In the genomic region with DNA sequence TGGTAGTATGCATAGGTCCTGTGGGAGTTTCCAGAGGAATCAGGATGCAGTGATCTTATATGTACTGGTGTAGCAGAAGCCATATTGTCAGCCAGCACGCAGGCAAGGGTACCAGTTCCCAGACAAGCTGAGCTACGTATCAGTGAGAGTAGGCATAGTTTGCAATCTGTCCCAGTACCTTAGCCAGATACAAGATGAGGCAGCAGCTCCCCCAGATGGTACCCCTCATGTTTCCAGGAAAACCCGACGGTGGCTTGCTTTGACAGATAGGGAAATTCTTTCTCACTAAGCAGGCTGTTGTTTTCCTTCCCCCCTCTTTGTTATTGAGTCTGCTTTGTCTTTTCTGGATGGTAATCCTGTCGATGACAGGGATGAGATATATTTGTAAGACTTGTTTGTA, we compare ENCODE assay signal across 2 cellular contexts.
TF ChIP-seq lines count a peak whose summit lies in the region.

No MANE protein-coding gene starts in this region.

TF ChIP-seq in WTC11, 78 proteins besides CTCF, POLR2A, EP300 and RAD21 (continued from another document and continues in another):
- TF ChIP-seq, protein P1, sequence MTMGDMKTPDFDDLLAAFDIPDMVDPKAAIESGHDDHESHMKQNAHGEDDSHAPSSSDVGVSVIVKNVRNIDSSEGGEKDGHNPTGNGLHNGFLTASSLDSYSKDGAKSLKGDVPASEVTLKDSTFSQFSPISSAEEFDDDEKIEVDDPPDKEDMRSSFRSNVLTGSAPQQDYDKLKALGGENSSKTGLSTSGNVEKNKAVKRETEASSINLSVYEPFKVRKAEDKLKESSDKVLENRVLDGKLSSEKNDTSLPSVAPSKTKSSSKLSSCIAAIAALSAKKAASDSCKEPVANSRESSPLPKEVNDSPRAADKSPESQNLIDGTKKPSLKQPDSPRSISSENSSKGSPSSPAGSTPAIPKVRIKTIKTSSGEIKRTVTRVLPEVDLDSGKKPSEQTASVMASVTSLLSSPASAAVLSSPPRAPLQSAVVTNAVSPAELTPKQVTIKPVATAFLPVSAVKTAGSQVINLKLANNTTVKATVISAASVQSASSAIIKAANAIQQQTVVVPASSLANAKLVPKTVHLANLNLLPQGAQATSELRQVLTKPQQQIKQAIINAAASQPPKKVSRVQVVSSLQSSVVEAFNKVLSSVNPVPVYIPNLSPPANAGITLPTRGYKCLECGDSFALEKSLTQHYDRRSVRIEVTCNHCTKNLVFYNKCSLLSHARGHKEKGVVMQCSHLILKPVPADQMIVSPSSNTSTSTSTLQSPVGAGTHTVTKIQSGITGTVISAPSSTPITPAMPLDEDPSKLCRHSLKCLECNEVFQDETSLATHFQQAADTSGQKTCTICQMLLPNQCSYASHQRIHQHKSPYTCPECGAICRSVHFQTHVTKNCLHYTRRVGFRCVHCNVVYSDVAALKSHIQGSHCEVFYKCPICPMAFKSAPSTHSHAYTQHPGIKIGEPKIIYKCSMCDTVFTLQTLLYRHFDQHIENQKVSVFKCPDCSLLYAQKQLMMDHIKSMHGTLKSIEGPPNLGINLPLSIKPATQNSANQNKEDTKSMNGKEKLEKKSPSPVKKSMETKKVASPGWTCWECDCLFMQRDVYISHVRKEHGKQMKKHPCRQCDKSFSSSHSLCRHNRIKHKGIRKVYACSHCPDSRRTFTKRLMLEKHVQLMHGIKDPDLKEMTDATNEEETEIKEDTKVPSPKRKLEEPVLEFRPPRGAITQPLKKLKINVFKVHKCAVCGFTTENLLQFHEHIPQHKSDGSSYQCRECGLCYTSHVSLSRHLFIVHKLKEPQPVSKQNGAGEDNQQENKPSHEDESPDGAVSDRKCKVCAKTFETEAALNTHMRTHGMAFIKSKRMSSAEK (CRISPR knock-in tag; IDR thresholded peaks at IDR 0.05; ENCODE audit: borderline replicate concordance), result no peak
- TF ChIP-seq IRF2 (CRISPR knock-in tag; IDR thresholded peaks at IDR 0.05; ENCODE audit: borderline replicate concordance, low read depth) (no peak), FOXP1 (CRISPR knock-in tag; IDR thresholded peaks at IDR 0.05; ENCODE audit: borderline replicate concordance) (no peak), JAZF1 (CRISPR knock-in tag; IDR thresholded peaks at IDR 0.05) (no peak), RELA (CRISPR knock-in tag; IDR thresholded peaks at IDR 0.05; ENCODE audit: borderline replicate concordance) (no peak), GRHL2 (CRISPR knock-in tag; IDR thresholded peaks at IDR 0.05; ENCODE audit: insufficient replicate concordance, severe bottlenecking) (no peak), FOXJ3 (CRISPR knock-in tag; IDR thresholded peaks at IDR 0.05; ENCODE audit: borderline replicate concordance) (no peak), ZBTB21 (CRISPR knock-in tag; IDR thresholded peaks at IDR 0.05; ENCODE audit: borderline replicate concordance) (no peak), NFE2L1 (CRISPR knock-in tag; IDR thresholded peaks at IDR 0.05) (no peak), ZNF416 (CRISPR knock-in tag; IDR thresholded peaks at IDR 0.05) (no peak), PRRX2 (CRISPR knock-in tag; IDR thresholded peaks at IDR 0.05) (no peak)
- TF ChIP-seq, protein P2, sequence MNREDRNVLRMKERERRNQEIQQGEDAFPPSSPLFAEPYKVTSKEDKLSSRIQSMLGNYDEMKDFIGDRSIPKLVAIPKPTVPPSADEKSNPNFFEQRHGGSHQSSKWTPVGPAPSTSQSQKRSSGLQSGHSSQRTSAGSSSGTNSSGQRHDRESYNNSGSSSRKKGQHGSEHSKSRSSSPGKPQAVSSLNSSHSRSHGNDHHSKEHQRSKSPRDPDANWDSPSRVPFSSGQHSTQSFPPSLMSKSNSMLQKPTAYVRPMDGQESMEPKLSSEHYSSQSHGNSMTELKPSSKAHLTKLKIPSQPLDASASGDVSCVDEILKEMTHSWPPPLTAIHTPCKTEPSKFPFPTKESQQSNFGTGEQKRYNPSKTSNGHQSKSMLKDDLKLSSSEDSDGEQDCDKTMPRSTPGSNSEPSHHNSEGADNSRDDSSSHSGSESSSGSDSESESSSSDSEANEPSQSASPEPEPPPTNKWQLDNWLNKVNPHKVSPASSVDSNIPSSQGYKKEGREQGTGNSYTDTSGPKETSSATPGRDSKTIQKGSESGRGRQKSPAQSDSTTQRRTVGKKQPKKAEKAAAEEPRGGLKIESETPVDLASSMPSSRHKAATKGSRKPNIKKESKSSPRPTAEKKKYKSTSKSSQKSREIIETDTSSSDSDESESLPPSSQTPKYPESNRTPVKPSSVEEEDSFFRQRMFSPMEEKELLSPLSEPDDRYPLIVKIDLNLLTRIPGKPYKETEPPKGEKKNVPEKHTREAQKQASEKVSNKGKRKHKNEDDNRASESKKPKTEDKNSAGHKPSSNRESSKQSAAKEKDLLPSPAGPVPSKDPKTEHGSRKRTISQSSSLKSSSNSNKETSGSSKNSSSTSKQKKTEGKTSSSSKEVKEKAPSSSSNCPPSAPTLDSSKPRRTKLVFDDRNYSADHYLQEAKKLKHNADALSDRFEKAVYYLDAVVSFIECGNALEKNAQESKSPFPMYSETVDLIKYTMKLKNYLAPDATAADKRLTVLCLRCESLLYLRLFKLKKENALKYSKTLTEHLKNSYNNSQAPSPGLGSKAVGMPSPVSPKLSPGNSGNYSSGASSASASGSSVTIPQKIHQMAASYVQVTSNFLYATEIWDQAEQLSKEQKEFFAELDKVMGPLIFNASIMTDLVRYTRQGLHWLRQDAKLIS (CRISPR knock-in tag; IDR thresholded peaks at IDR 0.05; ENCODE audit: borderline replicate concordance), result no peak
- TF ChIP-seq, protein P3, sequence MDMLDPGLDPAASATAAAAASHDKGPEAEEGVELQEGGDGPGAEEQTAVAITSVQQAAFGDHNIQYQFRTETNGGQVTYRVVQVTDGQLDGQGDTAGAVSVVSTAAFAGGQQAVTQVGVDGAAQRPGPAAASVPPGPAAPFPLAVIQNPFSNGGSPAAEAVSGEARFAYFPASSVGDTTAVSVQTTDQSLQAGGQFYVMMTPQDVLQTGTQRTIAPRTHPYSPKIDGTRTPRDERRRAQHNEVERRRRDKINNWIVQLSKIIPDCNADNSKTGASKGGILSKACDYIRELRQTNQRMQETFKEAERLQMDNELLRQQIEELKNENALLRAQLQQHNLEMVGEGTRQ (CRISPR knock-in tag; IDR thresholded peaks at IDR 0.05), result no peak
- TF ChIP-seq, protein P4, sequence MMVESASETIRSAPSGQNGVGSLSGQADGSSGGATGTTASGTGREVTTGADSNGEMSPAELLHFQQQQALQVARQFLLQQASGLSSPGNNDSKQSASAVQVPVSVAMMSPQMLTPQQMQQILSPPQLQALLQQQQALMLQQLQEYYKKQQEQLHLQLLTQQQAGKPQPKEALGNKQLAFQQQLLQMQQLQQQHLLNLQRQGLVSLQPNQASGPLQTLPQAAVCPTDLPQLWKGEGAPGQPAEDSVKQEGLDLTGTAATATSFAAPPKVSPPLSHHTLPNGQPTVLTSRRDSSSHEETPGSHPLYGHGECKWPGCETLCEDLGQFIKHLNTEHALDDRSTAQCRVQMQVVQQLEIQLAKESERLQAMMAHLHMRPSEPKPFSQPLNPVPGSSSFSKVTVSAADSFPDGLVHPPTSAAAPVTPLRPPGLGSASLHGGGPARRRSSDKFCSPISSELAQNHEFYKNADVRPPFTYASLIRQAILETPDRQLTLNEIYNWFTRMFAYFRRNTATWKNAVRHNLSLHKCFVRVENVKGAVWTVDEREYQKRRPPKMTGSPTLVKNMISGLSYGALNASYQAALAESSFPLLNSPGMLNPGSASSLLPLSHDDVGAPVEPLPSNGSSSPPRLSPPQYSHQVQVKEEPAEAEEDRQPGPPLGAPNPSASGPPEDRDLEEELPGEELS (CRISPR knock-in tag; IDR thresholded peaks at IDR 0.05), result no peak

TF ChIP-seq in GM12878, 131 proteins besides CTCF, POLR2A, EP300 and RAD21 (continued from another document):
- TF ChIP-seq, protein P5, sequence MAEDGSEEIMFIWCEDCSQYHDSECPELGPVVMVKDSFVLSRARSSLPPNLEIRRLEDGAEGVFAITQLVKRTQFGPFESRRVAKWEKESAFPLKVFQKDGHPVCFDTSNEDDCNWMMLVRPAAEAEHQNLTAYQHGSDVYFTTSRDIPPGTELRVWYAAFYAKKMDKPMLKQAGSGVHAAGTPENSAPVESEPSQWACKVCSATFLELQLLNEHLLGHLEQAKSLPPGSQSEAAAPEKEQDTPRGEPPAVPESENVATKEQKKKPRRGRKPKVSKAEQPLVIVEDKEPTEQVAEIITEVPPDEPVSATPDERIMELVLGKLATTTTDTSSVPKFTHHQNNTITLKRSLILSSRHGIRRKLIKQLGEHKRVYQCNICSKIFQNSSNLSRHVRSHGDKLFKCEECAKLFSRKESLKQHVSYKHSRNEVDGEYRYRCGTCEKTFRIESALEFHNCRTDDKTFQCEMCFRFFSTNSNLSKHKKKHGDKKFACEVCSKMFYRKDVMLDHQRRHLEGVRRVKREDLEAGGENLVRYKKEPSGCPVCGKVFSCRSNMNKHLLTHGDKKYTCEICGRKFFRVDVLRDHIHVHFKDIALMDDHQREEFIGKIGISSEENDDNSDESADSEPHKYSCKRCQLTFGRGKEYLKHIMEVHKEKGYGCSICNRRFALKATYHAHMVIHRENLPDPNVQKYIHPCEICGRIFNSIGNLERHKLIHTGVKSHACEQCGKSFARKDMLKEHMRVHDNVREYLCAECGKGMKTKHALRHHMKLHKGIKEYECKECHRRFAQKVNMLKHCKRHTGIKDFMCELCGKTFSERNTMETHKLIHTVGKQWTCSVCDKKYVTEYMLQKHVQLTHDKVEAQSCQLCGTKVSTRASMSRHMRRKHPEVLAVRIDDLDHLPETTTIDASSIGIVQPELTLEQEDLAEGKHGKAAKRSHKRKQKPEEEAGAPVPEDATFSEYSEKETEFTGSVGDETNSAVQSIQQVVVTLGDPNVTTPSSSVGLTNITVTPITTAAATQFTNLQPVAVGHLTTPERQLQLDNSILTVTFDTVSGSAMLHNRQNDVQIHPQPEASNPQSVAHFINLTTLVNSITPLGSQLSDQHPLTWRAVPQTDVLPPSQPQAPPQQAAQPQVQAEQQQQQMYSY (CRISPR knock-in tag; IDR thresholded peaks at IDR 0.05), result no peak
- TF ChIP-seq YBX1 (IDR thresholded peaks at IDR 0.05) (no peak), SIN3A (IDR thresholded peaks at IDR 0.05; ENCODE audit: low read depth, low read length) (no peak), IKZF2 (IDR thresholded peaks at IDR 0.05) (no peak), ASH2L (IDR thresholded peaks at IDR 0.05; ENCODE audit: borderline replicate concordance, low read depth) (no peak), POU2F2 (IDR thresholded peaks at IDR 0.05; ENCODE audit: borderline replicate concordance, low read depth, low read length) (no peak), MEF2B (IDR thresholded peaks at IDR 0.05; ENCODE audit: partially characterized antibody, poor library complexity, severe bottlenecking) (no peak), MYB (IDR thresholded peaks at IDR 0.05; ENCODE audit: borderline replicate concordance, low read depth, low read length) (no peak), POLR2AphosphoS2 (IDR thresholded peaks at IDR 0.05; ENCODE audit: low read depth, low read length) (no peak)
- TF ChIP-seq, protein P6, sequence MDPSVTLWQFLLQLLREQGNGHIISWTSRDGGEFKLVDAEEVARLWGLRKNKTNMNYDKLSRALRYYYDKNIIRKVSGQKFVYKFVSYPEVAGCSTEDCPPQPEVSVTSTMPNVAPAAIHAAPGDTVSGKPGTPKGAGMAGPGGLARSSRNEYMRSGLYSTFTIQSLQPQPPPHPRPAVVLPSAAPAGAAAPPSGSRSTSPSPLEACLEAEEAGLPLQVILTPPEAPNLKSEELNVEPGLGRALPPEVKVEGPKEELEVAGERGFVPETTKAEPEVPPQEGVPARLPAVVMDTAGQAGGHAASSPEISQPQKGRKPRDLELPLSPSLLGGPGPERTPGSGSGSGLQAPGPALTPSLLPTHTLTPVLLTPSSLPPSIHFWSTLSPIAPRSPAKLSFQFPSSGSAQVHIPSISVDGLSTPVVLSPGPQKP (IDR thresholded peaks at IDR 0.05; ENCODE audit: low read depth, low read length), result no peak
- TF ChIP-seq, protein P7, sequence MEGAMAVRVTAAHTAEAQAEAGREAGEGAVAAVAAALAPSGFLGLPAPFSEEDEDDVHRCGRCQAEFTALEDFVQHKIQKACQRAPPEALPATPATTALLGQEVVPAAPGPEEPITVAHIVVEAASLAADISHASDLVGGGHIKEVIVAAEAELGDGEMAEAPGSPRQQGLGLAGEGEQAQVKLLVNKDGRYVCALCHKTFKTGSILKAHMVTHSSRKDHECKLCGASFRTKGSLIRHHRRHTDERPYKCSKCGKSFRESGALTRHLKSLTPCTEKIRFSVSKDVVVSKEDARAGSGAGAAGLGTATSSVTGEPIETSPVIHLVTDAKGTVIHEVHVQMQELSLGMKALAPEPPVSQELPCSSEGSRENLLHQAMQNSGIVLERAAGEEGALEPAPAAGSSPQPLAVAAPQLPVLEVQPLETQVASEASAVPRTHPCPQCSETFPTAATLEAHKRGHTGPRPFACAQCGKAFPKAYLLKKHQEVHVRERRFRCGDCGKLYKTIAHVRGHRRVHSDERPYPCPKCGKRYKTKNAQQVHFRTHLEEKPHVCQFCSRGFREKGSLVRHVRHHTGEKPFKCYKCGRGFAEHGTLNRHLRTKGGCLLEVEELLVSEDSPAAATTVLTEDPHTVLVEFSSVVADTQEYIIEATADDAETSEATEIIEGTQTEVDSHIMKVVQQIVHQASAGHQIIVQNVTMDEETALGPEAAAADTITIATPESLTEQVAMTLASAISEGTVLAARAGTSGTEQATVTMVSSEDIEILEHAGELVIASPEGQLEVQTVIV (IDR thresholded peaks at IDR 0.05; ENCODE audit: borderline replicate concordance, partially characterized antibody), result no peak
TF ChIP-seq in GM12878: peak in this region for 0.
